ENCODE assay signal across 10 cellular contexts in the genomic region with DNA sequence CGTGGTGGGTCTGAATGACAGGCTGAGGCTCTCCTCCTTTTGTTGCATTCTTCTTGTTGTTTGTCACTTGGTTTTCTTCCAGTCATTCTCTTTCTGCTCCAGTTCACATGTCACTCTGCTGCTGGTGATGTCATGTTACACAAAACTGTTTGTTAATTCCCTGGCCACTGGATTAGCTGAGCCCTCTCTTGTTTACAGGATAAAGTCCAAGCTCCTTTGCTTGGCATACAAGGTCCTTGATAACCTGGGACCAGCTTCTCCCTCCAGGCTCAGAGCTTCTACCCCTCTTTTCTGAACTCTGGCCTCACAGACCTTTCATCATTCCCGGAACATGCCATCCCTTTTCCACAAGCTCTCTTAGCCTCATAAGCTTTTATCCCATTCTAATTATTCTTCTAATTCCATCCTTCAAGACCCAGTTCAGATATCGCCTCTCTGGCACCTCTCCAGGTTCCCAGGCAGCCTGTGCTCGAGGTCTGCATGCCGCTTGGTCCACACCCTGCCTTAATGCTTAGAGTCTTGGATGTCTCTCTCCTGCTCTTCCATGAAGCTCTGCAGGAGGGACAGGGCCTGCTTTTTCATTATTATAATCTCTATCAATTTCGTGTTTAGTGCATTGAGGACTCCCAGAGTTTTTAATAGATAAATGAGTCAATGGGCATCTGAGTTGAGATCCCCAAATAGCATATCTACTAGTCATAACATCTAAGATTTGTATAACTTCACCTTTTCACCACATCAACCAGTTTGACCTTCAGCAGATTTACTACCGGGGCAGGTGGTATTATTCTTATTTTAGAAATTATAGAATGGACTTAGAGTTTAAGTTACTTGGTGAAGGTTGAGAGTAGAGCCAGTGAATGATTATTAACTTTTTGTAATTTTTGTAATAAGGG.
A peak's percentile ranks its signal among the peaks of the same experiment; 100 is the strongest.
DNase-seq lines count a peak whose midpoint lies in the region; ATAC-seq and TF ChIP-seq lines count a peak whose summit lies in the region.
"Had no signal": no experiment of that assay in that cellular context is flagged by ENCODE, and none has a peak within 500 bp of the region (broad histone marks: within the 10 kb centered on the region; RNA-seq: fewer than 3 reads in every experiment).

No MANE protein-coding gene starts in this region.

- no peak overlapping the region for H3K4me3 Mint-ChIP-seq in CD8-positive, alpha-beta T cell
- H3K4me3 Mint-ChIP-seq in naive thymus-derived CD4-positive, alpha-beta T cell, result peak overlapping the region in 2 of 10 donors; percentile 11 to 16

- no peaks in the 10 kb centered on the region for H3K9me3 ChIP-seq in CD8-positive, alpha-beta T cell (ENCODE audit: low read length)
- no peaks in the 10 kb centered on the region for H3K9me3 ChIP-seq in MG63
- peaks cover 0 to 4% (median 0%) of the 10 kb centered on the region in 3 experiments for H3K9me3 ChIP-seq in naive thymus-derived CD4-positive, alpha-beta T cell (ENCODE audit: control insufficient read depth in 2 of 3, low read length in 3 of 3)
- 0 out of 2 replicates have a peak, but pooled peaks cover 3% of the 10 kb centered on the region for H3K9me3 ChIP-seq in Karpas-422 (ENCODE audit: low read length)

- H3K36me3 ChIP-seq in CD8-positive, alpha-beta T cell (ENCODE audit: insufficient read depth, low read length), result peaks cover 16% of the 10 kb centered on the region
- no peaks in the 10 kb centered on the region; the same call in none of the 2 replicates for H3K36me3 ChIP-seq in MG63
- peaks cover 6 to 49% (median 14%) of the 10 kb centered on the region in 3 experiments for H3K36me3 ChIP-seq in naive thymus-derived CD4-positive, alpha-beta T cell (ENCODE audit: control insufficient read depth in 2 of 3, insufficient read depth in 3 of 3, low read length in 3 of 3)
- peaks cover 18% of the 10 kb centered on the region for H3K36me3 ChIP-seq in Karpas-422 (ENCODE audit: insufficient read depth, low read length)

- no peaks in the 10 kb centered on the region for H3K79me2 ChIP-seq in Karpas-422 (ENCODE audit: low read length)

- no peaks in the 10 kb centered on the region for H4K20me1 ChIP-seq in Karpas-422 (ENCODE audit: insufficient read depth, low read depth, low read length)

- H2AFZ ChIP-seq in Karpas-422 (ENCODE audit: low read length), result no peak overlapping the region

- peaks cover 67% of the 10 kb centered on the region for H3K36me3 Mint-ChIP-seq in CD8-positive, alpha-beta T cell
- peaks cover 31 to 64% (median 43%) of the 10 kb centered on the region in 5 donors for H3K36me3 Mint-ChIP-seq in naive thymus-derived CD4-positive, alpha-beta T cell

- H3K4me1 ChIP-seq in CD8-positive, alpha-beta T cell (ENCODE audit: insufficient read depth, low read length), result no peaks in the 10 kb centered on the region
- H3K4me1 ChIP-seq in naive thymus-derived CD4-positive, alpha-beta T cell (ENCODE audit: control insufficient read depth in 2 of 2, insufficient read depth in 2 of 2, low read length in 2 of 2), result peaks cover 0 to 13% of the 10 kb centered on the region in 2 donors
- H3K4me1 ChIP-seq in Karpas-422 (ENCODE audit: low read length), result peaks cover 16% of the 10 kb centered on the region

- H3K27me3 Mint-ChIP-seq in CD8-positive, alpha-beta T cell (ENCODE audit: low read depth), result no peaks in the 10 kb centered on the region
- no peaks in the 10 kb centered on the region for H3K27me3 Mint-ChIP-seq in naive thymus-derived CD4-positive, alpha-beta T cell
- H3K27me3 Mint-ChIP-seq: IgD-negative memory B cell had no signal

- DNase-seq in CD8-positive, alpha-beta T cell, result no peak
- DNase-seq in MG63 (peak; percentile 7), dedifferentiated amniotic fluid mesenchymal stem cell (ENCODE audit: extremely low spot score) (peak; percentile 34), NCI-H510A treated with DMSO at 0.1 percent for 48 hours (lab: John Stamatoyannopoulos, UW) (no peak), Karpas-422 (no peak)
- no peak for DNase-seq in naive thymus-derived CD4-positive, alpha-beta T cell
- no peak for DNase-seq in activated CD4-positive, alpha-beta T cell treated with anti-CD3 and anti-CD28 coated beads, Interleukin-2, amount 50 U/mL, for 48 hours

- H3K27ac Mint-ChIP-seq in CD8-positive, alpha-beta T cell, result peak overlapping the region; percentile 85
- peak overlapping the region in 8 of 9 donors; percentile 54 to 89 (median 77) for H3K27ac Mint-ChIP-seq in naive thymus-derived CD4-positive, alpha-beta T cell

- peaks cover 56% of the 10 kb centered on the region for H3K4me1 Mint-ChIP-seq in CD8-positive, alpha-beta T cell (ENCODE audit: low read depth)
- peaks cover 34 to 86% (median 82%) of the 10 kb centered on the region in 7 donors for H3K4me1 Mint-ChIP-seq in naive thymus-derived CD4-positive, alpha-beta T cell

- no peak overlapping the region for H3K9ac ChIP-seq in Karpas-422 (ENCODE audit: low read length)

- TF ChIP-seq CTCF in CD8-positive, alpha-beta T cell (IDR thresholded peaks at IDR 0.05), result no peak

- H3K4me2 ChIP-seq in Karpas-422 (ENCODE audit: low read depth, low read length, poor library complexity, severe bottlenecking), result no peak overlapping the region

- POLR2A ChIA-PET in CD8-positive, alpha-beta T cell (lab: Charles Lee), result no interaction called here
- POLR2A ChIA-PET in naive thymus-derived CD4-positive, alpha-beta T cell (lab: Charles Lee), result interaction anchor here (0.6 kb wide), 1 partner anchor 220 kb away, joined by 3 read pairs; no protein-coding TSS in a partner anchor

- H3K27me3 ChIP-seq in CD8-positive, alpha-beta T cell (ENCODE audit: insufficient read depth, low read length), result no peaks in the 10 kb centered on the region
- no peaks in the 10 kb centered on the region for H3K27me3 ChIP-seq in MG63
- no peaks in the 10 kb centered on the region for H3K27me3 ChIP-seq in naive thymus-derived CD4-positive, alpha-beta T cell (ENCODE audit: control insufficient read depth in 2 of 2, insufficient read depth in 2 of 2, low read length in 2 of 2)
- H3K27me3 ChIP-seq in Karpas-422 (ENCODE audit: low read length), result no peaks in the 10 kb centered on the region

- H3K27ac ChIP-seq in CD8-positive, alpha-beta T cell (ENCODE audit: low read depth, low read length), result no peak overlapping the region
- H3K27ac ChIP-seq in naive thymus-derived CD4-positive, alpha-beta T cell (ENCODE audit: low read depth, low read length), result peak overlapping the region; percentile 24
- no peak overlapping the region for H3K27ac ChIP-seq in Karpas-422 (ENCODE audit: low read length)

- CTCF ChIA-PET in CD8-positive, alpha-beta T cell (lab: Charles Lee), result interaction anchor here (1.2 to 2.2 kb wide), 3 partner anchors 9 to 219 kb away, joined by 3 to 10 read pairs (median 7); no protein-coding TSS in a partner anchor
- CTCF ChIA-PET in naive thymus-derived CD4-positive, alpha-beta T cell (lab: Charles Lee), result interaction anchor here (0.7 to 1.1 kb wide), 4 partner anchors 9 to 119 kb away, joined by 3 read pairs; no protein-coding TSS in a partner anchor

- no peak overlapping the region for H3K4me3 ChIP-seq in CD8-positive, alpha-beta T cell (ENCODE audit: low read depth, low read length)
- H3K4me3 ChIP-seq in MG63 (no peak overlapping the region), Karpas-422 (ENCODE audit: low read length) (no peak overlapping the region)
- no peak overlapping the region for H3K4me3 ChIP-seq in naive thymus-derived CD4-positive, alpha-beta T cell (ENCODE audit: low read length)

- no peak for ATAC-seq in CD8-positive, alpha-beta T cell
- ATAC-seq in naive thymus-derived CD4-positive, alpha-beta T cell, result no peak
- no peak for ATAC-seq in GM21717 (IDR thresholded peaks at IDR 0.05; ENCODE audit: unreplicated experiment)
- ATAC-seq: activated CD4-positive, CD25-positive, alpha-beta regulatory T cell treated with anti-CD3 and anti-CD28 coated beads, Interleukin-2, amount 50 U/mL, for 24 hours had no signal

- H3K9me2 ChIP-seq in Karpas-422 (replicated peaks; ENCODE audit: insufficient read depth, low read length), result no peaks in the 10 kb centered on the region

- H3K9me3 Mint-ChIP-seq in CD8-positive, alpha-beta T cell, result peaks cover 5% of the 10 kb centered on the region
- peaks cover 0 to 13% (median 7%) of the 10 kb centered on the region in 11 donors for H3K9me3 Mint-ChIP-seq in naive thymus-derived CD4-positive, alpha-beta T cell

- intact Hi-C loops in CD8-positive, alpha-beta T cell (cut with DNase I, micrococcal nuclease), result no loop called here
- intact Hi-C loops in naive thymus-derived CD4-positive, alpha-beta T cell (cut with micrococcal nuclease), result no loop called here

Comparison
In these comparisons a context has a peak if more than half of its experiments do, and no peak if none do; other contexts are left out.
1. DNase-seq: peak in MG63 (single experiment) and dedifferentiated amniotic fluid mesenchymal stem cell (single experiment); none in CD8-positive, alpha-beta T cell (0 of 7), naive thymus-derived CD4-positive, alpha-beta T cell (0 of 9), NCI-H510A treated with DMSO at 0.1 percent for 48 hours (single experiment), activated CD4-positive, alpha-beta T cell treated with anti-CD3 and anti-CD28 coated beads, Interleukin-2, amount 50 U/mL, for 48 hours (0 of 2) and Karpas-422 (single experiment).